ENCODE assay signal across 21 cellular contexts in genomic region chr11:951507-951906, GRCh38.
"Had no signal": no experiment of that assay in that cellular context is flagged by ENCODE, and none has a peak within 500 bp of the region (broad histone marks: within the 10 kb centered on the region; RNA-seq: fewer than 3 reads in every experiment).

No MANE protein-coding gene starts in this region.

- H3K9ac ChIP-seq: parathyroid adenoma had no signal

- H3K27ac Mint-ChIP-seq: activated CD4-positive, alpha-beta memory T cell treated with anti-CD3 and anti-CD28 coated beads, Interleukin-2, amount 10 ng/mL, durations not matched to agents 7 days and 5 days; activated CD8-positive, alpha-beta memory T cell treated with anti-CD3 and anti-CD28 coated beads, Interleukin-2, amount 10 ng/mL, durations not matched to agents 7 days and 5 days; activated T-cell treated with anti-CD3 and anti-CD28 coated beads, Interleukin-2, amount 50 U/mL, for 24 hours; activated T-helper 2 cell treated with anti-CD3 and anti-CD28 coated beads, Interferon-gamma antibody, Interleukin-2, Interleukin-4, amounts not matched to agents 10 μg/mL and 5 μg/mL and 100 μg/mL, durations not matched to agents 14 hours and 24 hours and 36 hours; T-cell had no signal

- DNase-seq: activated CD4-positive, alpha-beta memory T cell treated with anti-CD3 and anti-CD28 coated beads, Interleukin-2, amount 10 ng/mL, durations not matched to agents 7 days and 5 days; activated CD4-positive, alpha-beta T cell treated with anti-CD3 and anti-CD28 coated beads for 48 hours; activated CD4-positive, CD25-positive, alpha-beta regulatory T cell; activated CD8-positive, alpha-beta memory T cell treated with anti-CD3 and anti-CD28 coated beads, Interleukin-2, amount 10 ng/mL, durations not matched to agents 7 days and 5 days; activated naive CD4-positive, alpha-beta T cell treated with Interleukin-2 at 50 U/mL for 16 hours; activated T-cell treated with anti-CD3 and anti-CD28 coated beads, Interleukin-2, amount 50 U/mL, for 24 hours; cortex of kidney; midbrain; stimulated activated CD4-positive, alpha-beta T cell treated with anti-CD3 and anti-CD28 coated beads, Interleukin-1b, Interleukin-23, amount 100 ng/mL, for 48 hours; stimulated activated naive CD4-positive, alpha-beta T cell treated with Interleukin-2 at 50 U/mL for 16 hours; substantia nigra; T-cell; tibial artery had no signal

- H3K4me3 Mint-ChIP-seq: activated CD4-positive, alpha-beta memory T cell treated with anti-CD3 and anti-CD28 coated beads, Interleukin-2, amount 10 ng/mL, durations not matched to agents 7 days and 5 days; activated CD8-positive, alpha-beta memory T cell treated with anti-CD3 and anti-CD28 coated beads, Interleukin-2, amount 10 ng/mL, durations not matched to agents 7 days and 5 days; activated T-cell treated with anti-CD3 and anti-CD28 coated beads, Interleukin-2, amount 50 U/mL, for 24 hours; central memory CD8-positive, alpha-beta T cell; neural crest cell; T-cell had no signal

- H3K27me3 Mint-ChIP-seq: activated CD4-positive, alpha-beta memory T cell treated with anti-CD3 and anti-CD28 coated beads, Interleukin-2, amount 10 ng/mL, durations not matched to agents 7 days and 5 days; activated CD8-positive, alpha-beta memory T cell treated with anti-CD3 and anti-CD28 coated beads, Interleukin-2, amount 10 ng/mL, durations not matched to agents 7 days and 5 days; activated T-cell treated with anti-CD3 and anti-CD28 coated beads, Interleukin-2, amount 50 U/mL, for 24 hours; central memory CD8-positive, alpha-beta T cell; T-cell had no signal

- H3K27ac ChIP-seq: esophagus muscularis mucosa, gastroesophageal sphincter, heart left ventricle, parathyroid adenoma, tibial artery had no signal

- H3K9me3 Mint-ChIP-seq: central memory CD8-positive, alpha-beta T cell; neural crest cell had no signal

- H3K27me3 ChIP-seq: esophagus muscularis mucosa, gastroesophageal sphincter, heart left ventricle, tibial artery had no signal

- H3K4me3 ChIP-seq: esophagus muscularis mucosa, gastroesophageal sphincter, heart left ventricle, lung, tibial artery had no signal

- H2AFZ ChIP-seq: parathyroid adenoma had no signal
